Comparison of ENCODE assay signal across 21 cellular contexts in genomic region chrX:150777328-150777992, GRCh38.
DNase-seq lines count a peak whose midpoint lies in the region; ATAC-seq and TF ChIP-seq lines count a peak whose summit lies in the region.
"Had no signal": no experiment of that assay in that cellular context is flagged by ENCODE, and none has a peak within 500 bp of the region (broad histone marks: within the 10 kb centered on the region; RNA-seq: fewer than 3 reads in every experiment).

No MANE protein-coding gene starts in this region.

- peaks cover 42% of the 10 kb centered on the region for H3K36me3 Mint-ChIP-seq in endodermal cell (ENCODE audit: low read depth)

- peaks cover 19% of the 10 kb centered on the region for H3K4me1 ChIP-seq in HUES6 (ENCODE audit: control insufficient read depth, insufficient read depth, low read length)
- no peaks in the 10 kb centered on the region for H3K4me1 ChIP-seq in endodermal cell (ENCODE audit: control insufficient read depth, insufficient read depth, low read length)
- H3K4me1 ChIP-seq: Caco-2 had no signal

- H3K9me3 Mint-ChIP-seq in endodermal cell, result no peaks in the 10 kb centered on the region
- H3K9me3 Mint-ChIP-seq: CD4-positive, alpha-beta T cell; CD8-positive, alpha-beta T cell had no signal

- no peak overlapping the region for H3K4me3 Mint-ChIP-seq in endodermal cell
- H3K4me3 Mint-ChIP-seq: B cell; CD4-positive, alpha-beta T cell; CD8-positive, alpha-beta T cell had no signal

- H3K27me3 ChIP-seq in H7 (ENCODE audit: control insufficient read depth, insufficient read depth, low read length), result no peaks in the 10 kb centered on the region
- H3K27me3 ChIP-seq in HUES6 (ENCODE audit: control insufficient read depth, insufficient read depth, low read length), result no peaks in the 10 kb centered on the region
- H3K27me3 ChIP-seq in endodermal cell (ENCODE audit: control insufficient read depth, insufficient read depth, low read length, poor library complexity, severe bottlenecking), result no peaks in the 10 kb centered on the region

- H3K27ac ChIP-seq in HUES6 (ENCODE audit: low read depth, low read length) (peak overlapping the region; percentile 59; the same call in 1 of the 2 replicates), endodermal cell (ENCODE audit: low read depth, low read length) (no peak overlapping the region)
- H3K27ac ChIP-seq: 22Rv1; A549; BLaER1 treated with 17β-estradiol and CSF1 and Interleukin-3, amounts not matched to agents 10 nM and 100 nM; C4-2B had no signal

- H3K9me3 ChIP-seq in HUES6 (ENCODE audit: control insufficient read depth, insufficient read depth, low read depth, low read length) (no peaks in the 10 kb centered on the region), endodermal cell (ENCODE audit: control insufficient read depth, low read length) (no peaks in the 10 kb centered on the region)
- H3K9me3 ChIP-seq: A549; BLaER1 treated with 17β-estradiol and CSF1 and Interleukin-3, amounts not matched to agents 10 nM and 100 nM; Caco-2 had no signal

- H3K36me3 ChIP-seq in H7 (replicated peaks; ENCODE audit: control insufficient read depth, insufficient read depth, low read length), result peaks cover 3% of the 10 kb centered on the region
- peaks cover 13% of the 10 kb centered on the region; the same call in 1 of the 2 replicates for H3K36me3 ChIP-seq in HUES6 (ENCODE audit: control insufficient read depth, insufficient read depth, low read length)
- no peaks in the 10 kb centered on the region for H3K36me3 ChIP-seq in endodermal cell (ENCODE audit: control insufficient read depth, insufficient read depth, low read length)

- 90% methylated on average over 18 of the region's 18 CpGs; no CpG with 5 or more reads in 1 of the 2 experiments for WGBS in endodermal cell (ENCODE audit: insufficient coverage in 1 of 2, insufficient read length in 1 of 2), 2 experiments

- CTCF ChIA-PET in GM10248 (lab: Yijun Ruan, JAX), result interaction anchor here (5.2 kb wide), 1 partner anchor 305 kb away, joined by 31 read pairs; no protein-coding TSS in a partner anchor

- no peak for TF ChIP-seq CTCF in GM10248 (IDR thresholded peaks at IDR 0.05; ENCODE audit: control extremely low read depth, extremely low read depth, low read depth, missing control alignments)
- TF ChIP-seq CTCF in endodermal cell (conservative IDR thresholded peaks at IDR 0.05), result no peak

- H3K27ac Mint-ChIP-seq in endodermal cell, result peak overlapping the region; percentile 85
- H3K27ac Mint-ChIP-seq: B cell; CD4-positive, alpha-beta T cell; CD8-positive, alpha-beta T cell had no signal

- H3K9ac ChIP-seq in HUES6 (ENCODE audit: low read length) (peak overlapping the region; percentile 45), endodermal cell (ENCODE audit: extremely low read depth, low read length, poor library complexity, severe bottlenecking) (no peak overlapping the region)
- H3K9ac ChIP-seq: BLaER1 treated with 17β-estradiol and CSF1 and Interleukin-3, amounts not matched to agents 10 nM and 100 nM had no signal

- no peak for ATAC-seq in HG02884 (IDR thresholded peaks at IDR 0.05; ENCODE audit: unreplicated experiment)
- ATAC-seq: A549; CD8-positive, alpha-beta T cell had no signal

- no peak overlapping the region for H3K4me3 ChIP-seq in H7 (ENCODE audit: insufficient read depth, low read depth, low read length)
- no peak overlapping the region for H3K4me3 ChIP-seq in HUES6 (ENCODE audit: low read depth, low read length)
- no peak overlapping the region for H3K4me3 ChIP-seq in endodermal cell (ENCODE audit: low read length)
- H3K4me3 ChIP-seq: A549; BLaER1 treated with 17β-estradiol and CSF1 and Interleukin-3, amounts not matched to agents 10 nM and 100 nM; GM12878 had no signal

- peaks cover 20% of the 10 kb centered on the region for H3K4me1 Mint-ChIP-seq in endodermal cell

- POLR2A ChIA-PET in GM10248 (lab: Yijun Ruan, JAX), result no interaction called here

- DNase-seq in GM10248 (ENCODE audit: extremely low spot score) (peak; percentile 8), H7 (peak; percentile 38), endodermal cell (peak; percentile 42), NCI-H1105 treated with DMSO at 0.1 percent for 48 hours (lab: John Stamatoyannopoulos, UW) (no peak), dermis blood vessel endothelial cell (no peak), NCI-H187 treated with DMSO at 0.1 percent for 48 hours (lab: John Stamatoyannopoulos, UW) (no peak)
- DNase-seq: AML-193; Caco-2; Calu3; CD4-positive, alpha-beta T cell; CD8-positive, alpha-beta T cell; DMS79 treated with DMSO at 0.1 percent for 48 hours; GF-D8 had no signal

- H3K27me3 Mint-ChIP-seq in endodermal cell (ENCODE audit: insufficient read depth), result no peaks in the 10 kb centered on the region
- H3K27me3 Mint-ChIP-seq: B cell; CD4-positive, alpha-beta T cell had no signal

Comparison
In these comparisons a context has a peak if more than half of its experiments do, and no peak if none do; other contexts are left out.
1. DNase-seq: peak in GM10248 (single experiment), H7 (single experiment) and endodermal cell (single experiment); none in NCI-H1105 treated with DMSO at 0.1 percent for 48 hours (single experiment), dermis blood vessel endothelial cell (single experiment) and NCI-H187 treated with DMSO at 0.1 percent for 48 hours (single experiment).